Comparison of ENCODE assay signal across 17 cellular contexts in genomic region chr14:100604126-100604501, GRCh38. TPM values are rescaled to one million over a fixed set of nuclear protein-coding genes. Genes with fewer than 3 reads are reported as not detected.
A peak's percentile ranks its signal among the peaks of the same experiment; 100 is the strongest.
DNase-seq lines count a peak whose midpoint lies in the region; ATAC-seq and TF ChIP-seq lines count a peak whose summit lies in the region.
"Had no signal": no experiment of that assay in that cellular context is flagged by ENCODE, and none has a peak within 500 bp of the region (broad histone marks: within the 10 kb centered on the region; RNA-seq: fewer than 3 reads in every experiment).

No MANE protein-coding gene starts in this region.

- H3K4me3 Mint-ChIP-seq in activated T-cell treated with anti-CD3 and anti-CD28 coated beads, Interleukin-2, amount 50 U/mL, for 24 hours, result no peak overlapping the region
- H3K4me3 Mint-ChIP-seq in endodermal cell, result no peak overlapping the region
- H3K4me3 Mint-ChIP-seq: CD4-positive, alpha-beta T cell had no signal

- intact Hi-C loops in sciatic nerve (cut with DNase I), result no loop called here

- no peaks in the 10 kb centered on the region for H3K36me3 ChIP-seq in endodermal cell (ENCODE audit: control insufficient read depth, insufficient read depth, low read length)

- no peaks in the 10 kb centered on the region for H3K4me1 Mint-ChIP-seq in activated T-cell treated with anti-CD3 and anti-CD28 coated beads, Interleukin-2, amount 50 U/mL, for 24 hours (ENCODE audit: low read depth)
- H3K4me1 Mint-ChIP-seq in endodermal cell, result no peaks in the 10 kb centered on the region

- TF ChIP-seq CTCF in GM13976 (IDR thresholded peaks at IDR 0.05; ENCODE audit: borderline replicate concordance, control extremely low read depth, extremely low read depth, insufficient read depth, missing control alignments) (no peak), endodermal cell (conservative IDR thresholded peaks at IDR 0.05) (no peak)

- peaks cover 6% of the 10 kb centered on the region for H3K27me3 Mint-ChIP-seq in activated T-cell treated with anti-CD3 and anti-CD28 coated beads, Interleukin-2, amount 50 U/mL, for 24 hours
- H3K27me3 Mint-ChIP-seq in endodermal cell (ENCODE audit: insufficient read depth), result peaks cover 29% of the 10 kb centered on the region

- no peak overlapping the region for H3K27ac ChIP-seq in endodermal cell (ENCODE audit: low read depth, low read length)

- no peak for ATAC-seq in sciatic nerve
- ATAC-seq: GM12878 had no signal

- H3K36me3 Mint-ChIP-seq in activated T-cell treated with anti-CD3 and anti-CD28 coated beads, Interleukin-2, amount 50 U/mL, for 24 hours (ENCODE audit: low read depth), result no peaks in the 10 kb centered on the region
- H3K36me3 Mint-ChIP-seq in endodermal cell (ENCODE audit: low read depth), result no peaks in the 10 kb centered on the region

- peaks cover 20% of the 10 kb centered on the region for H3K9me3 Mint-ChIP-seq in activated T-cell treated with anti-CD3 and anti-CD28 coated beads, Interleukin-2, amount 50 U/mL, for 24 hours
- H3K9me3 Mint-ChIP-seq in endodermal cell, result no peaks in the 10 kb centered on the region

- H3K4me1 ChIP-seq in endodermal cell (ENCODE audit: control insufficient read depth, insufficient read depth, low read length), result no peaks in the 10 kb centered on the region
- H3K4me1 ChIP-seq: Caco-2 had no signal

- H3K9me3 ChIP-seq in endodermal cell (ENCODE audit: control insufficient read depth, low read length), result peaks cover 9% of the 10 kb centered on the region
- H3K9me3 ChIP-seq: Caco-2 had no signal

- WGBS in endodermal cell (ENCODE audit: insufficient coverage in 1 of 2, insufficient read length in 1 of 2), 2 experiments, result 89 to 97% methylated on average over 10 to 13 of the region's 13 CpGs

- in situ Hi-C loops in GM13976 (cut with MboI; ENCODE audit: low sequenced_read_pairs, unreplicated experiment), result no loop called here

- H3K9ac ChIP-seq in endodermal cell (ENCODE audit: extremely low read depth, low read length, poor library complexity, severe bottlenecking), result no peak overlapping the region

- no peak overlapping the region for H3K4me3 ChIP-seq in endodermal cell (ENCODE audit: low read length)
- H3K4me3 ChIP-seq: GM12878 had no signal

- peaks cover 31% of the 10 kb centered on the region for H3K27me3 ChIP-seq in endodermal cell (ENCODE audit: control insufficient read depth, insufficient read depth, low read length, poor library complexity, severe bottlenecking)

- no peak overlapping the region for H3K27ac Mint-ChIP-seq in activated T-cell treated with anti-CD3 and anti-CD28 coated beads, Interleukin-2, amount 50 U/mL, for 24 hours
- no peak overlapping the region for H3K27ac Mint-ChIP-seq in endodermal cell
- H3K27ac Mint-ChIP-seq: CD4-positive, alpha-beta T cell had no signal

- peak; percentile 5 for DNase-seq in activated T-cell treated with anti-CD3 and anti-CD28 coated beads, Interleukin-2, amount 50 U/mL, for 24 hours
- DNase-seq in activated T-cell treated with anti-CD3 and anti-CD28 coated beads, Interleukin-2, amount 50 U/mL, for 48 hours, result no peak
- DNase-seq in GM13976 (ENCODE audit: low spot score) (peak; percentile 27), endodermal cell (peak; percentile 26), sciatic nerve (ENCODE audit: low spot score) (peak; percentile 35), T-helper 2 cell (no peak), LoVo (ENCODE audit: low spot score) (no peak)
- DNase-seq: KG1, MV-4-11, NCI-H187, NCI-H2107, NCI-H510A treated with DMSO at 0.1 percent for 48 hours, NCI-H774, SIG-M5 had no signal

RNA-seq across cellular contexts. Expression of gene BEGAIN, which starts 16.9 kb away (rescaled TPM):
- 1 to 10 TPM in 1 of 2 donors, under 1 TPM in 1; 0.91 to 1.3 TPM for total RNA-seq in endodermal cell
- 1.4 TPM for polyA plus RNA-seq in endodermal cell (2013, experiment 1 of 2)
- 1.1 TPM for polyA plus RNA-seq in endodermal cell (2013, experiment 2 of 2)
- total RNA-seq in sciatic nerve, result 12.3 TPM

Comparison
In these comparisons a context has a peak if more than half of its experiments do, and no peak if none do; other contexts are left out.
1. DNase-seq: peak in activated T-cell treated with anti-CD3 and anti-CD28 coated beads, Interleukin-2, amount 50 U/mL, for 24 hours (single experiment), GM13976 (single experiment), endodermal cell (single experiment) and sciatic nerve (single experiment); none in activated T-cell treated with anti-CD3 and anti-CD28 coated beads, Interleukin-2, amount 50 U/mL, for 48 hours (0 of 2), T-helper 2 cell (0 of 5) and LoVo (single experiment).